ENCODE assay signal across 13 cellular contexts in the genomic region with DNA sequence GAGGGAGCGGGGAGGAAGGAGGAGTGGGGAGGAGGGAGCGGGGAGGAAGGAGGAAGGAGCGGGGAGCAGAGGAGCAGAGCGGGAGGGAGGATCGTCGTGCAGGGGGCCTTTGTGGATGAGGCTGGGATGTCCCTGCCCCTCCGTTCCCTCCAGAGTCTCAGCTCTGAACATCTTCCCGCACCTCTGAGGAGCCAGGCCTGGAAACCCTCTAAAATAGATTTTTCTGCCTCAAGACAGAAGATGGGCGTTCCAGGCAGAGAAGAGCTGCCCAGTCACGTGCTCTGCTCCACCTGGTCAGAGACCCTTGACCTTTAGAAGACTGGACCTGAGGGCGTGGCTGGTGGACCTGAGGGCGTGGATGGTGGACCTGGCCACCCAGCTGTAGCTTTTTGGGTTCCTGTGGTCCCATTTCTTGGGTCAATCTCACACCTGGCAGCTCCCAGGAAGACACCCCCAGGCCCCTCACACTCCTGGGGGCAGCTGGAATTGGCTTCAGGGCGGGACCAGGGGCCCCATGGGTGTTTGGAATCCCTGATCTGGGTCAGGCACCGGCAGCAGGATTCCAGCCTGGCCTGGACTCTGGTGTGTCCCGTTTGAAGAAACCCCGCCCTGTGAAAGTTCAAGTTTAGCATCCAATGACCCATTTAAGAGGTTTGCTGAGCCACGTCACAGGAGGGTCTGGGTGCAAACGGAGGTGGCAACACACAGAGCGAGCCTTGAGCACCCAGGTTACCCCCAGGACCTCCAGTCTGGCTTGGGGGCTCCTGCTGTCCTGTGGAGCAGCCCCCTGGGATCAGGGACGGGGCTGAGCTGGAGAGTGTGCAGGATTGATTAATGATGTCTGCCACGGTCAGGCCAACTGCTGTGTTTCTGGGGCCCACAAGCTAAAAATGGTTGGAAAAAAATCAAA.
A peak's percentile ranks its signal among the peaks of the same experiment; 100 is the strongest.
DNase-seq lines count a peak whose midpoint lies in the region; ATAC-seq, FAIRE-seq and TF ChIP-seq lines count a peak whose summit lies in the region.
"Had no signal": no experiment of that assay in that cellular context is flagged by ENCODE, and none has a peak within 500 bp of the region (broad histone marks: within the 10 kb centered on the region; RNA-seq: fewer than 3 reads in every experiment).

No MANE protein-coding gene starts in this region.

- peak; percentile 6 for DNase-seq in NCI-H2171 treated with DMSO at 0.1 percent for 48 hours (lab: John Stamatoyannopoulos, UW)
- no peak for DNase-seq in NCI-H2171 (lab: John Stamatoyannopoulos, UW)
- peak; percentile 67 to 76 for DNase-seq in Caco-2
- peak in 3 of 5 experiments; percentile 12 to 31 (median 23) for DNase-seq in T-helper 2 cell
- DNase-seq in kidney: peak; percentile 62
- DNase-seq in NCI-H187 treated with DMSO at 0.1 percent for 48 hours (lab: John Stamatoyannopoulos, UW): no peak
- DNase-seq: Karpas-422, NCI-H510A had no signal

- TF ChIP-seq CTCF in Caco-2 (IDR thresholded peaks at IDR 0.05; ENCODE audit: insufficient read depth in 1 of 2, low read depth in 1 of 2, low read length in 1 of 2, severe bottlenecking in 1 of 2, unreplicated experiment in 1 of 2): no peak
- no peak for TF ChIP-seq CTCF in kidney (IDR thresholded peaks at IDR 0.05; ENCODE audit: borderline replicate concordance, extremely low read depth, insufficient read depth)

- BruUV-seq in Caco-2 (replicated peaks; lab: Mats Ljungman, UMichigan): no TSS peak

- ATAC-seq in HG02870 (IDR thresholded peaks at IDR 0.05; ENCODE audit: unreplicated experiment): no peak
- ATAC-seq in GM18868 (IDR thresholded peaks at IDR 0.05; ENCODE audit: unreplicated experiment): no peak

- no peak overlapping the region for H3K9ac ChIP-seq in kidney (ENCODE audit: low read length in 2 of 2)

- H3K9me3 Mint-ChIP-seq in Caco-2 (ENCODE audit: unreplicated experiment): peaks cover 19% of the 10 kb centered on the region
- H3K9me3 Mint-ChIP-seq: nephron had no signal

- POLR2A ChIA-PET in Caco-2 (lab: Charles Lee): no interaction called here

- peaks cover 4% of the 10 kb centered on the region for H3K27me3 ChIP-seq in Caco-2 (replicated peaks; ENCODE audit: control insufficient read depth, insufficient read depth, low read length)

- no peak overlapping the region for H3K27ac ChIP-seq in kidney (ENCODE audit: low read depth in 2 of 2, low read length in 2 of 2)

- H3K4me1 ChIP-seq in Caco-2 (0 out of 2 replicates have a peak, but pooled peaks cover 3% of the 10 kb centered on the region), kidney (ENCODE audit: control insufficient read depth in 1 of 2, insufficient read depth in 1 of 2, low read depth in 1 of 2, low read length in 2 of 2) (no peaks in the 10 kb centered on the region)

- H3K27ac Mint-ChIP-seq in Caco-2 (ENCODE audit: unreplicated experiment): no peak overlapping the region
- H3K27ac Mint-ChIP-seq: nephron had no signal

- H3K4me3 Mint-ChIP-seq in Caco-2 (ENCODE audit: unreplicated experiment): peak overlapping the region; percentile 41

- H3K4me1 Mint-ChIP-seq in Caco-2 (ENCODE audit: low read depth, unreplicated experiment): no peaks in the 10 kb centered on the region
- H3K4me1 Mint-ChIP-seq: nephron had no signal

- CTCF ChIA-PET in Caco-2 (lab: Charles Lee): interaction anchor here (0.6 to 1.2 kb wide), 4 partner anchors 12 to 1008 kb away, joined by 3 read pairs; no protein-coding TSS in a partner anchor

- H3K4me3 ChIP-seq in Caco-2 (ENCODE audit: low read depth, low read length): no peak overlapping the region
- H3K4me3 ChIP-seq in kidney (ENCODE audit: low read length in 2 of 2): no peak overlapping the region

- intact Hi-C loops in Caco-2 (cut with micrococcal nuclease; ENCODE audit: unreplicated experiment): loop anchor here (5.0 kb wide), 1 partner anchor 54 kb away; no protein-coding TSS in a partner anchor
- intact Hi-C loops in kidney (cut with DNase I): no loop called here

- H3K27me3 Mint-ChIP-seq in Caco-2 (ENCODE audit: insufficient read depth, unreplicated experiment): peaks cover 11% of the 10 kb centered on the region

- FAIRE-seq in kidney (lab: Jason Lieb, UNC): no peak
- FAIRE-seq: colon, G401.6 had no signal

- no peaks in the 10 kb centered on the region for H3K36me3 Mint-ChIP-seq in Caco-2 (ENCODE audit: insufficient read depth, unreplicated experiment)

- H3K36me3 ChIP-seq in Caco-2 (ENCODE audit: control insufficient read depth, insufficient read depth, low read length): no peaks in the 10 kb centered on the region
- H3K36me3 ChIP-seq in kidney (ENCODE audit: control insufficient read depth in 1 of 2, insufficient read depth in 2 of 2, low read length in 2 of 2): no peaks in the 10 kb centered on the region

- H3K9me3 ChIP-seq in Caco-2: peaks cover 13% of the 10 kb centered on the region
- no peaks in the 10 kb centered on the region for H3K9me3 ChIP-seq in kidney (ENCODE audit: control insufficient read depth in 1 of 2, low read length in 2 of 2)

Comparison
In these comparisons a context has a peak if more than half of its experiments do, and no peak if none do; other contexts are left out.
1. DNase-seq: peak in NCI-H2171 treated with DMSO at 0.1 percent for 48 hours (single experiment), Caco-2 (2 of 2), T-helper 2 cell (3 of 5) and kidney (single experiment); none in NCI-H2171 (single experiment) and NCI-H187 treated with DMSO at 0.1 percent for 48 hours (single experiment).